In the genomic region with DNA sequence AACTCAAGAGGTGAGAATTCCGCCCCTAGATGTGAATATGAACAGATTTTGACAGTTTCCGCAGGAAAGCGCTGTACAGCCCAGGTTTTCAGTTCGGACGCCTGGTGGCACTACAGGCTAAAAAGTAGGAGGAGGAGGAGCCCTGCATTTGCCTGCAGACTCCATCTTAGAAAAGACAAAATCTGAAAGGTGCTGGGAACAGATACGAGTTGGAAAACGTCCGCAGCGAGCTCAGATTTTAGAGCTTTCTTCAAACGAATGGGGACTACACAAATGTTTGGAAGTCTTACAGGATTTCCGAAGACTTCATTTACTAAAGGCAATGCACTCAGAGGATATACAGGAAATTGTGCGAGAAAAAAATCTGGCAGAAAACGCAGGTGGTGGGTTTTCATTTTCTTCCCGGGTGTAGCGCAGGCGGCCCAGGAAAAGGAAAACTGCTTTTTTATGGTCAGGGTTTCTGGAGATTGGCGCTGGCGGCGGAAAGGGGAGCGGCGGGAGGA, we compare ENCODE assay signal across 9 cellular contexts. TPM values are rescaled to one million over a fixed set of nuclear protein-coding genes. Genes with fewer than 3 reads are reported as not detected.
DNase-seq lines count a peak whose midpoint lies in the region; ATAC-seq and TF ChIP-seq lines count a peak whose summit lies in the region.
"Had no signal": no experiment of that assay in that cellular context is flagged by ENCODE, and none has a peak within 500 bp of the region (broad histone marks: within the 10 kb centered on the region; RNA-seq: fewer than 3 reads in every experiment).

No MANE protein-coding gene starts in this region.

- POLR2A ChIA-PET in CD8-positive, alpha-beta memory T cell (lab: Charles Lee), result no interaction called here

- no peaks in the 10 kb centered on the region for H3K9me3 ChIP-seq in CD8-positive, alpha-beta memory T cell (ENCODE audit: low read length)
- no peaks in the 10 kb centered on the region for H3K9me3 ChIP-seq in SK-N-MC (ENCODE audit: low read depth, low read length)

- peak overlapping the region in 4 of 8 donors; percentile 25 to 72 (median 54) for H3K27ac Mint-ChIP-seq in CD8-positive, alpha-beta memory T cell

- H3K27ac ChIP-seq in CD8-positive, alpha-beta memory T cell (ENCODE audit: low read depth, low read length), result no peak overlapping the region
- peak overlapping the region; percentile 10; the same call in 1 of the 2 replicates for H3K27ac ChIP-seq in SK-N-MC
- H3K27ac ChIP-seq: HL-60 had no signal

- no peak for TF ChIP-seq CTCF in retinal pigment epithelial cell (conservative IDR thresholded peaks at IDR 0.05; ENCODE audit: low read depth, low read length)

- no peaks in the 10 kb centered on the region for H3K27me3 ChIP-seq in CD8-positive, alpha-beta memory T cell (ENCODE audit: insufficient read depth, low read length, poor library complexity, severe bottlenecking)

- peak in 1 of 5 donors; percentile 25 for DNase-seq in CD8-positive, alpha-beta memory T cell
- peak; percentile 52 for DNase-seq in SK-N-MC (ENCODE audit: low read depth, low spot score)
- DNase-seq in astrocyte of the hippocampus (ENCODE audit: low read depth, low spot score), result peak; percentile 55
- peak; percentile 47 for DNase-seq in iPS DF 19.7 (ENCODE audit: low read depth, low spot score)
- no peak for DNase-seq in retinal pigment epithelial cell (ENCODE audit: low read depth)

- ATAC-seq in HG03442 (IDR thresholded peaks at IDR 0.05; ENCODE audit: unreplicated experiment), result peak; percentile 71
- no peak for ATAC-seq in GM18873 (IDR thresholded peaks at IDR 0.05; ENCODE audit: low FRiP score, unreplicated experiment)
- ATAC-seq in HG02642 (IDR thresholded peaks at IDR 0.05; ENCODE audit: poor library complexity, unreplicated experiment), result no peak

- peak overlapping the region; percentile 6 for H3K4me3 ChIP-seq in CD8-positive, alpha-beta memory T cell (ENCODE audit: low read length)
- peak overlapping the region; percentile 73 for H3K4me3 ChIP-seq in SK-N-MC
- H3K4me3 ChIP-seq in retinal pigment epithelial cell (ENCODE audit: low read length), result peak overlapping the region; percentile 21

- H3K36me3 ChIP-seq in CD8-positive, alpha-beta memory T cell (ENCODE audit: insufficient read depth, low read length), result no peaks in the 10 kb centered on the region
- no peaks in the 10 kb centered on the region for H3K36me3 ChIP-seq in SK-N-MC (ENCODE audit: insufficient read depth, low read length)

- H3K4me1 Mint-ChIP-seq in CD8-positive, alpha-beta memory T cell, result peaks cover 4 to 10% (median 9%) of the 10 kb centered on the region in 3 donors

- CTCF ChIA-PET in CD8-positive, alpha-beta memory T cell (lab: Charles Lee), result no interaction called here

- peak overlapping the region; percentile 75 for H3K9ac ChIP-seq in SK-N-MC (ENCODE audit: insufficient read length)

- peaks cover 0 to 1% (median 0%) of the 10 kb centered on the region in 3 donors for H3K36me3 Mint-ChIP-seq in CD8-positive, alpha-beta memory T cell

- peak overlapping the region; percentile 71 to 88 (median 83) for H3K4me3 Mint-ChIP-seq in CD8-positive, alpha-beta memory T cell

- no peaks in the 10 kb centered on the region for H3K4me1 ChIP-seq in CD8-positive, alpha-beta memory T cell (ENCODE audit: insufficient read depth, low read length)

- H3K9me3 Mint-ChIP-seq in CD8-positive, alpha-beta memory T cell, result peaks cover 0 to 22% (median 8%) of the 10 kb centered on the region in 5 donors

- H3K27me3 Mint-ChIP-seq in CD8-positive, alpha-beta memory T cell, result peaks cover 11 to 33% of the 10 kb centered on the region in 2 donors

RNA-seq across cellular contexts. Expression of a gene that starts 9.9 kb away (rescaled TPM):
- total RNA-seq in CD8-positive, alpha-beta memory T cell, result not detected
- not detected for polyA plus RNA-seq in CD8-positive, alpha-beta memory T cell

RNA-seq across cellular contexts. Expression of a gene that starts 15.7 kb away (rescaled TPM):
- total RNA-seq in CD8-positive, alpha-beta memory T cell, result not detected
- not detected for polyA plus RNA-seq in CD8-positive, alpha-beta memory T cell

RNA-seq across cellular contexts. Expression of a gene that starts 33.4 kb away (rescaled TPM):
- not detected for total RNA-seq in CD8-positive, alpha-beta memory T cell
- not detected for polyA plus RNA-seq in CD8-positive, alpha-beta memory T cell

RNA-seq across cellular contexts. Expression of a gene that starts 37.1 kb away (rescaled TPM):
- not detected for total RNA-seq in CD8-positive, alpha-beta memory T cell
- polyA plus RNA-seq in CD8-positive, alpha-beta memory T cell, result not detected

RNA-seq across cellular contexts. Expression of a gene that starts 50.5 kb away (rescaled TPM):
- not detected for total RNA-seq in CD8-positive, alpha-beta memory T cell
- not detected for polyA plus RNA-seq in CD8-positive, alpha-beta memory T cell

Comparison
In these comparisons a context has a peak if more than half of its experiments do, and no peak if none do; other contexts are left out.
1. H3K4me3 ChIP-seq: peak in every context shown above with its lines; median percentile 73 in SK-N-MC; 21 in retinal pigment epithelial cell; 6 in CD8-positive, alpha-beta memory T cell.